In the genomic region with DNA sequence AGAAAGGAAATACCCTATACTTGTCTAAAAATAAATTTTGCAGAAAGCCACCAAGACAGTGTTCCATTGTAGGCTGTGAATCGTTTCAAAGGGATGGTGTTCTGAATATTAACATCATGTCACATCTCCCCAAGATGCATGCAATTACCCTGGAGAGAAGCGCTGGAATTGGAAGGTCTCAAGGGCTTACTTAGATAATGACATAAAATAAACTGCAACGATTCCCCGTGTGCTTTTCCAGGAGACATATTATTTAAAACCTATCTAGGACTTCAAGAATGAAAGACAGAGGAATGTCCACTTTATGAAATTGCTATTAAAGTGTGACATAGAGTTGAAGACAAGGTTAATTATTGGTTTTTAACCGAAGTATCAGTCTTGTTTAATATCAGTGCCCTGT, we compare ENCODE assay signal across 31 cellular contexts.
"Had no signal": no experiment of that assay in that cellular context is flagged by ENCODE, and none has a peak within 500 bp of the region (broad histone marks: within the 10 kb centered on the region; RNA-seq: fewer than 3 reads in every experiment).

No MANE protein-coding gene starts in this region.

- H3K27ac ChIP-seq: adrenal gland, body of pancreas, colonic mucosa, esophagus muscularis mucosa, foreskin keratinocyte, gastrocnemius medialis, heart left ventricle, VCaP had no signal

- H3K4me1 ChIP-seq: adrenal gland, body of pancreas, colonic mucosa, esophagus muscularis mucosa, foreskin keratinocyte, gastrocnemius medialis, heart left ventricle had no signal

- H3K9me3 Mint-ChIP-seq: activated CD4-positive, alpha-beta T cell treated with anti-CD3 and anti-CD28 coated beads, Interleukin-2, amount 10 ng/mL, durations not matched to agents 7 days and 5 days; activated CD8-positive, alpha-beta T cell treated with anti-CD3 and anti-CD28 coated beads for 36 hours; activated naive CD8-positive, alpha-beta T cell treated with anti-CD3 and anti-CD28 coated beads for 36 hours; activated naive CD8-positive, alpha-beta T cell treated with anti-CD3 and anti-CD28 coated beads, Interleukin-2, amount 50 U/mL, for 24 hours; activated T-cell treated with anti-CD3 and anti-CD28 coated beads, Interleukin-2, amount 50 U/mL, for 4 hours; activated T-helper 17 cell treated with anti-CD3 and anti-CD28 coated beads, Interleukin-2, amount 50 U/mL, for 72 hours had no signal

- H3K27me3 ChIP-seq: body of pancreas, colonic mucosa, esophagus muscularis mucosa, foreskin keratinocyte, gastrocnemius medialis, heart left ventricle had no signal

- H3K4me3 ChIP-seq: adrenal gland, body of pancreas, colonic mucosa, esophagus muscularis mucosa, gastrocnemius medialis, heart left ventricle had no signal

- H3K4me3 Mint-ChIP-seq: activated CD4-positive, alpha-beta T cell treated with anti-CD3 and anti-CD28 coated beads, Interleukin-2, amount 10 ng/mL, durations not matched to agents 7 days and 5 days; activated CD8-positive, alpha-beta T cell treated with anti-CD3 and anti-CD28 coated beads for 36 hours; activated naive CD4-positive, alpha-beta T cell treated with anti-CD3 and anti-CD28 coated beads, Interleukin-2, amount 50 U/mL, for 24 hours; activated naive CD8-positive, alpha-beta T cell treated with anti-CD3 and anti-CD28 coated beads for 36 hours; activated naive CD8-positive, alpha-beta T cell treated with anti-CD3 and anti-CD28 coated beads, Interleukin-2, amount 50 U/mL, for 24 hours; activated T-cell treated with anti-CD3 and anti-CD28 coated beads, Interleukin-2, amount 50 U/mL, for 4 hours; activated T-helper 17 cell treated with anti-CD3 and anti-CD28 coated beads, Interleukin-2, amount 50 U/mL, for 72 hours; WTC11 had no signal

- H3K27ac Mint-ChIP-seq: activated CD4-positive, alpha-beta T cell treated with anti-CD3 and anti-CD28 coated beads, Interleukin-2, amount 10 ng/mL, durations not matched to agents 7 days and 5 days; activated CD8-positive, alpha-beta T cell treated with anti-CD3 and anti-CD28 coated beads for 36 hours; activated naive CD4-positive, alpha-beta T cell treated with anti-CD3 and anti-CD28 coated beads, Interleukin-2, amount 50 U/mL, for 24 hours; activated naive CD8-positive, alpha-beta T cell treated with anti-CD3 and anti-CD28 coated beads for 36 hours; activated naive CD8-positive, alpha-beta T cell treated with anti-CD3 and anti-CD28 coated beads, Interleukin-2, amount 50 U/mL, for 24 hours; activated T-helper 17 cell treated with anti-CD3 and anti-CD28 coated beads, Interleukin-2, amount 50 U/mL, for 72 hours; WTC11 had no signal

- H3K9me3 ChIP-seq: adrenal gland, body of pancreas, colonic mucosa, esophagus muscularis mucosa, gastrocnemius medialis, heart left ventricle had no signal

- H3K4me1 Mint-ChIP-seq: activated CD4-positive, alpha-beta T cell treated with anti-CD3 and anti-CD28 coated beads, Interleukin-2, amount 10 ng/mL, durations not matched to agents 7 days and 5 days; activated naive CD4-positive, alpha-beta T cell treated with anti-CD3 and anti-CD28 coated beads, Interleukin-2, amount 50 U/mL, for 24 hours; activated naive CD8-positive, alpha-beta T cell treated with anti-CD3 and anti-CD28 coated beads for 36 hours; activated naive CD8-positive, alpha-beta T cell treated with anti-CD3 and anti-CD28 coated beads, Interleukin-2, amount 50 U/mL, for 24 hours; activated T-helper 17 cell treated with anti-CD3 and anti-CD28 coated beads, Interleukin-2, amount 50 U/mL, for 72 hours had no signal

- H3K36me3 ChIP-seq: adrenal gland, colonic mucosa, esophagus muscularis mucosa, gastrocnemius medialis, heart left ventricle had no signal

- DNase-seq: activated CD4-positive, alpha-beta T cell treated with anti-CD3 and anti-CD28 coated beads for 1 hour; activated CD4-positive, alpha-beta T cell treated with anti-CD3 and anti-CD28 coated beads for 4 hours; activated CD4-positive, alpha-beta T cell treated with anti-CD3 and anti-CD28 coated beads, Interleukin-2, amount 10 ng/mL, durations not matched to agents 7 days and 5 days; activated CD4-positive, alpha-beta T cell treated with anti-CD3 and anti-CD28 coated beads, Interleukin-2, amount 50 U/mL, for 4 hours; activated CD8-positive, alpha-beta memory T cell treated with anti-CD3 and anti-CD28 coated beads for 24 hours; activated CD8-positive, alpha-beta T cell treated with anti-CD3 and anti-CD28 coated beads for 36 hours; activated effector memory CD4-positive, alpha-beta T cell treated with Interleukin-2 at 50 U/mL for 16 hours; activated gamma-delta T cell treated with Interleukin-2 at 50 U/mL for 16 hours; activated naive CD4-positive, alpha-beta T cell treated with Interleukin-2 at 50 U/mL for 16 hours; activated naive CD8-positive, alpha-beta T cell treated with anti-CD3 and anti-CD28 coated beads for 36 hours; activated naive CD8-positive, alpha-beta T cell treated with anti-CD3 and anti-CD28 coated beads, Interleukin-2, amount 50 U/mL, for 24 hours; activated T-cell treated with anti-CD3 and anti-CD28 coated beads, Interleukin-2, amount 50 U/mL, for 4 hours; adrenal gland; amygdala; aorta; body of pancreas; central memory CD4-positive, alpha-beta T cell; cerebellar nuclear complex; colonic mucosa; effector memory CD4-positive, alpha-beta T cell; erythroblast; foreskin keratinocyte; gastrocnemius medialis; glutamatergic neuron; heart left ventricle; T-helper 2 cell had no signal

- H3K36me3 Mint-ChIP-seq: activated naive CD4-positive, alpha-beta T cell treated with anti-CD3 and anti-CD28 coated beads, Interleukin-2, amount 50 U/mL, for 24 hours; activated naive CD8-positive, alpha-beta T cell treated with anti-CD3 and anti-CD28 coated beads for 36 hours; WTC11 had no signal

- ATAC-seq: activated CD8-positive, alpha-beta T cell treated with anti-CD3 and anti-CD28 coated beads for 36 hours; activated naive CD8-positive, alpha-beta T cell treated with anti-CD3 and anti-CD28 coated beads, Interleukin-2, amount 50 U/mL, for 24 hours; activated T-cell treated with anti-CD3 and anti-CD28 coated beads, Interleukin-2, amount 50 U/mL, for 4 hours; activated T-helper 17 cell treated with anti-CD3 and anti-CD28 coated beads, Interleukin-2, amount 50 U/mL, for 72 hours; body of pancreas; foreskin keratinocyte; gastrocnemius medialis; heart left ventricle; WTC11 had no signal
